17 cellular contexts compared by ENCODE assay signal in genomic region chrX:15305899-15306298, GRCh38. TPM values are rescaled to one million over a fixed set of nuclear protein-coding genes. Genes with fewer than 3 reads are reported as not detected.
"Had no signal": no experiment of that assay in that cellular context is flagged by ENCODE, and none has a peak within 500 bp of the region (broad histone marks: within the 10 kb centered on the region; RNA-seq: fewer than 3 reads in every experiment).

No MANE protein-coding gene starts in this region.

RNA-seq across cellular contexts. Expression of gene ASB11, which starts 9.5 kb away (rescaled TPM):
- total RNA-seq: activated B cell treated with CpG ODN at 0.5 μM for 24 hours; activated CD4-positive, alpha-beta memory T cell treated with anti-CD3 and anti-CD28 coated beads for 36 hours; activated CD4-positive, alpha-beta T cell treated with anti-CD3 and anti-CD28 coated beads, Interleukin-2, amount 10 ng/mL, durations not matched to agents 24 days and 14 days; activated CD8-positive, alpha-beta memory T cell treated with anti-CD3 and anti-CD28 coated beads for 36 hours; activated CD8-positive, alpha-beta T cell treated with anti-CD3 and anti-CD28 coated beads for 36 hours; activated naive CD4-positive, alpha-beta T cell treated with anti-CD3 and anti-CD28 coated beads for 36 hours; activated naive CD4-positive, alpha-beta T cell treated with anti-CD3 and anti-CD28 coated beads, Interleukin-2, amount 50 U/mL, for 72 hours; activated naive CD8-positive, alpha-beta T cell treated with anti-CD3 and anti-CD28 coated beads for 36 hours; activated T-cell treated with anti-CD3 and anti-CD28 coated beads, Interleukin-2, amount 50 U/mL, for 4 hours; activated T-cell treated with anti-CD3 and anti-CD28 coated beads, Interleukin-2, amount 50 U/mL, for 72 hours; activated T-helper 1 cell treated with anti-CD3 and anti-CD28 coated beads, Interleukin-12 subunit alpha, Interleukin-12 subunit beta, Interleukin-2, Interleukin-4 antibody, amounts not matched to agents 30 ng/mL and 10 ng/mL and 1 ng/mL, durations not matched to agents 14 hours and 24 hours and 36 hours; activated T-helper 17 cell treated with anti-CD3 and anti-CD28 coated beads, Interleukin-2, amount 50 U/mL, for 72 hours; aorta; bronchial epithelial cell; chondrocyte had no signal
- polyA plus RNA-seq: adrenal gland, aorta had no signal

RNA-seq across cellular contexts. Expression of gene ASB9, which starts 36.0 kb away (rescaled TPM):
- total RNA-seq: activated B cell treated with CpG ODN at 0.5 μM for 24 hours; activated T-helper 1 cell treated with anti-CD3 and anti-CD28 coated beads, Interleukin-12 subunit alpha, Interleukin-12 subunit beta, Interleukin-2, Interleukin-4 antibody, amounts not matched to agents 30 ng/mL and 10 ng/mL and 1 ng/mL, durations not matched to agents 14 hours and 24 hours and 36 hours; bronchial epithelial cell; chondrocyte had no signal
- polyA plus RNA-seq: cardiac muscle cell had no signal
